In the genomic region with DNA sequence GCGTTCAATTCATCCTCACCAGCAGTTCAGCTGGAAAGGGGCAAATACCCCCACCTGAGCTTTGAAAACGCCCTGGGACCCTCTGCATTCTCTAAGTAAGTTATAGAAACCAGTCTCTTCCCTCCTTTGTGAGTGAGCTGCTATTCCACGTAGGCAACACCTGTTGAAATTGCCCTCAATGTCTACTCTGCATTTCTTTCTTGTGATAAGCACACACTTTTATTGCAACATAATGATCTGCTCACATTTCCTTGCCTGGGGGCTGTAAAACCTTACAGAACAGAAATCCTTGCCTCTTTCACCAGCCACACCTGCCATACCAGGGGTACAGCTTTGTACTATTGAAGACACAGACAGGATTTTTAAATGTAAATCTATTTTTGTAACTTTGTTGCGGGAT, we compare ENCODE assay signal across 2 cellular contexts.
TF ChIP-seq lines count a peak whose summit lies in the region.

No MANE protein-coding gene starts in this region.

TF ChIP-seq in IMR-90, 13 proteins besides CTCF, POLR2A, EP300 and RAD21:
- TF ChIP-seq MAFK (IDR thresholded peaks at IDR 0.05; ENCODE audit: low read depth, low read length) (no peak), CEBPB (IDR thresholded peaks at IDR 0.05; ENCODE audit: low read depth, low read length) (peak; percentile 35; the same call in 1 of the 2 replicates)

TF ChIP-seq in HEK293T, 16 proteins besides CTCF, POLR2A, EP300 and RAD21:
- TF ChIP-seq, protein P1, sequence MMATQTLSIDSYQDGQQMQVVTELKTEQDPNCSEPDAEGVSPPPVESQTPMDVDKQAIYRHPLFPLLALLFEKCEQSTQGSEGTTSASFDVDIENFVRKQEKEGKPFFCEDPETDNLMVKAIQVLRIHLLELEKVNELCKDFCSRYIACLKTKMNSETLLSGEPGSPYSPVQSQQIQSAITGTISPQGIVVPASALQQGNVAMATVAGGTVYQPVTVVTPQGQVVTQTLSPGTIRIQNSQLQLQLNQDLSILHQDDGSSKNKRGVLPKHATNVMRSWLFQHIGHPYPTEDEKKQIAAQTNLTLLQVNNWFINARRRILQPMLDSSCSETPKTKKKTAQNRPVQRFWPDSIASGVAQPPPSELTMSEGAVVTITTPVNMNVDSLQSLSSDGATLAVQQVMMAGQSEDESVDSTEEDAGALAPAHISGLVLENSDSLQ (IDR thresholded peaks at IDR 0.05) = no peak
- TF ChIP-seq FOXM1 (IDR thresholded peaks at IDR 0.05; ENCODE audit: borderline replicate concordance) (no peak), HDGF (IDR thresholded peaks at IDR 0.05; ENCODE audit: borderline replicate concordance) (no peak), LEF1 (IDR thresholded peaks at IDR 0.05; ENCODE audit: borderline replicate concordance) (no peak), FOXK2 (IDR thresholded peaks at IDR 0.05) (no peak), NFRKB (IDR thresholded peaks at IDR 0.05) (no peak), ZNF384 (IDR thresholded peaks at IDR 0.05) (no peak), ELF4 (IDR thresholded peaks at IDR 0.05) (no peak), ARNT (IDR thresholded peaks at IDR 0.05) (no peak)
